ENCODE assay signal across 8 cellular contexts in genomic region chr9:121369595-121370265, GRCh38. TPM values are rescaled to one million over a fixed set of nuclear protein-coding genes. Genes with fewer than 3 reads are reported as not detected.
DNase-seq lines count a peak whose midpoint lies in the region; ATAC-seq, FAIRE-seq and TF ChIP-seq lines count a peak whose summit lies in the region.

A gene with protein sequence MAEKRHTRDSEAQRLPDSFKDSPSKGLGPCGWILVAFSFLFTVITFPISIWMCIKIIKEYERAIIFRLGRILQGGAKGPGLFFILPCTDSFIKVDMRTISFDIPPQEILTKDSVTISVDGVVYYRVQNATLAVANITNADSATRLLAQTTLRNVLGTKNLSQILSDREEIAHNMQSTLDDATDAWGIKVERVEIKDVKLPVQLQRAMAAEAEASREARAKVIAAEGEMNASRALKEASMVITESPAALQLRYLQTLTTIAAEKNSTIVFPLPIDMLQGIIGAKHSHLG (minus strand): TSS chr9:121370250. CDS start chr9:121370187, 63 bp downstream.

- H3K27me3 ChIP-seq in bronchial epithelial cell (ENCODE audit: control insufficient read depth, insufficient read depth, low read length) = no peaks in the 10 kb centered on the region

- ATAC-seq in GM19372 (IDR thresholded peaks at IDR 0.05; ENCODE audit: low read depth, unreplicated experiment) = peak; percentile 48
- ATAC-seq in HG03457 (IDR thresholded peaks at IDR 0.05; ENCODE audit: unreplicated experiment) = peak; percentile 24
- peak; percentile 52 to 57 (median 54) for ATAC-seq in T-cell (replicated peaks in 1 of 4)

- peak; percentile 45 for DNase-seq in COLO829 (ENCODE audit: low spot score)
- peak in 33 of 34 experiments; percentile 14 to 74 (median 66) for DNase-seq in T-cell
- peak; percentile 77 for DNase-seq in bronchial epithelial cell (ENCODE audit: low read depth)
- peak; percentile 20 for DNase-seq in kidney glomerular epithelial cell (lab: John Stamatoyannopoulos, UW)
- peak in 2 of 3 experiments; percentile 25 to 51 for DNase-seq in stimulated activated CD4-positive, alpha-beta T cell treated with anti-CD3 and anti-CD28 coated beads, TNF-alpha, amount 100 ng/mL, for 24 hours (ENCODE audit: low read depth in 3 of 3)
- DNase-seq in COLO668 (lab: John Stamatoyannopoulos, UW; ENCODE audit: unreplicated experiment) = no peak

- H3K27ac Mint-ChIP-seq in T-cell = peak within 1 kb of the TSS; percentile 92 to 96

- POLR2A ChIA-PET in T-cell (lab: Charles Lee) = interaction anchor here (0.5 to 1.0 kb wide), 3 partner anchors 20 to 1854 kb away, joined by 3 to 8 read pairs (median 4); no protein-coding TSS in a partner anchor

- H3K4me3 ChIP-seq in bronchial epithelial cell (ENCODE audit: low read depth, low read length) = peak within 1 kb of the TSS; percentile 94

- CTCF ChIA-PET in T-cell (lab: Charles Lee) = interaction anchor here in 1 of 2 donors (0.6 to 1.7 kb wide), 4 partner anchors 16 to 759 kb away, joined by 3 to 10 read pairs (median 4); no protein-coding TSS in a partner anchor

- TF ChIP-seq CTCF in bronchial epithelial cell (IDR thresholded peaks at IDR 0.05; ENCODE audit: insufficient read depth, low read length, severe bottlenecking) = no peak

- no peak for FAIRE-seq in bronchial epithelial cell (lab: Jason Lieb, UNC)

- H3K36me3 Mint-ChIP-seq in T-cell = peaks cover 5% of the 10 kb centered on the region

- peaks cover 0 to 4% (median 0%) of the 10 kb centered on the region in 3 donors for H3K9me3 Mint-ChIP-seq in T-cell

- H3K4me1 Mint-ChIP-seq in T-cell = peaks cover 39 to 70% (median 62%) of the 10 kb centered on the region in 3 donors

- peaks cover 4% of the 10 kb centered on the region for H3K36me3 ChIP-seq in bronchial epithelial cell (ENCODE audit: control insufficient read depth, insufficient read depth, low read length)

- peak within 1 kb of the TSS; percentile 89 to 91 (median 89) for H3K4me3 Mint-ChIP-seq in T-cell

- H3K27me3 Mint-ChIP-seq in T-cell = no peaks in the 10 kb centered on the region

RNA-seq across cellular contexts. Expression of the gene that starts here (rescaled TPM):
- 10 to 100 TPM; 24.2 to 73.9 (median 57.8) TPM for total RNA-seq in T-cell
- 215 and 356 TPM in 2 replicates for total RNA-seq in bronchial epithelial cell
